ENCODE assay signal across 11 cellular contexts in genomic region chr1:59596432-59596831, GRCh38.
DNase-seq lines count a peak whose midpoint lies in the region; ATAC-seq lines count a peak whose summit lies in the region.
"Had no signal": no experiment of that assay in that cellular context is flagged by ENCODE, and none has a peak within 500 bp of the region (broad histone marks: within the 10 kb centered on the region; RNA-seq: fewer than 3 reads in every experiment).

No MANE protein-coding gene starts in this region.

- peak; percentile 79 for ATAC-seq in esophagus mucosa

- DNase-seq in AG08396 (ENCODE audit: low spot score) (peak; percentile 15), NT2/D1 (ENCODE audit: low read depth, low spot score) (peak; percentile 6), mucosa of gallbladder (ENCODE audit: low spot score) (peak; percentile 38), cerebellar nuclear complex (lab: John Stamatoyannopoulos, UW) (no peak), NCI-H1436 (lab: John Stamatoyannopoulos, UW) (no peak)
- DNase-seq in activated CD4-positive, CD25-positive, alpha-beta regulatory T cell (lab: John Stamatoyannopoulos, UW): no peak
- DNase-seq in activated CD4-positive, alpha-beta T cell treated with anti-CD3 and anti-CD28 coated beads, Interleukin-2, amount 10 ng/mL, durations not matched to agents 24 days and 14 days: no peak
- DNase-seq: activated CD4-positive, alpha-beta T cell treated with anti-CD3 and anti-CD28 coated beads, Interleukin-2, amount 50 U/mL, for 1 hour; CD4-positive, alpha-beta memory T cell; OCI-M1 had no signal

- no peaks in the 10 kb centered on the region for H3K9me3 Mint-ChIP-seq in activated CD4-positive, alpha-beta T cell treated with anti-CD3 and anti-CD28 coated beads, Interleukin-2, amount 10 ng/mL, durations not matched to agents 24 days and 14 days

- H3K9me3 ChIP-seq in NT2/D1 (ENCODE audit: insufficient read depth, low read length): no peaks in the 10 kb centered on the region

- H3K27ac Mint-ChIP-seq in activated CD4-positive, alpha-beta T cell treated with anti-CD3 and anti-CD28 coated beads, Interleukin-2, amount 10 ng/mL, durations not matched to agents 24 days and 14 days: no peak overlapping the region
- H3K27ac Mint-ChIP-seq: CD4-positive, alpha-beta memory T cell had no signal

- no peaks in the 10 kb centered on the region for H3K27me3 ChIP-seq in NT2/D1 (ENCODE audit: insufficient read depth, insufficient read length)

- intact Hi-C loops in activated CD4-positive, alpha-beta T cell treated with anti-CD3 and anti-CD28 coated beads, Interleukin-2, amount 10 ng/mL, durations not matched to agents 24 days and 14 days (cut with micrococcal nuclease): no loop called here

- H3K4me1 ChIP-seq in NT2/D1 (ENCODE audit: insufficient read depth, insufficient read length): no peaks in the 10 kb centered on the region

- no peak overlapping the region for H3K4me3 Mint-ChIP-seq in activated CD4-positive, alpha-beta T cell treated with anti-CD3 and anti-CD28 coated beads, Interleukin-2, amount 10 ng/mL, durations not matched to agents 24 days and 14 days
- H3K4me3 Mint-ChIP-seq: CD4-positive, alpha-beta memory T cell had no signal

- no peak overlapping the region for H3K9ac ChIP-seq in NT2/D1 (ENCODE audit: insufficient read length, low read depth)

- no peaks in the 10 kb centered on the region for H3K4me1 Mint-ChIP-seq in activated CD4-positive, alpha-beta T cell treated with anti-CD3 and anti-CD28 coated beads, Interleukin-2, amount 10 ng/mL, durations not matched to agents 24 days and 14 days
- H3K4me1 Mint-ChIP-seq: CD4-positive, alpha-beta memory T cell had no signal

- no peaks in the 10 kb centered on the region for H3K36me3 Mint-ChIP-seq in activated CD4-positive, alpha-beta T cell treated with anti-CD3 and anti-CD28 coated beads, Interleukin-2, amount 10 ng/mL, durations not matched to agents 24 days and 14 days (ENCODE audit: low read depth)
- H3K36me3 Mint-ChIP-seq: CD4-positive, alpha-beta memory T cell had no signal

- H3K4me3 ChIP-seq in NT2/D1 (ENCODE audit: insufficient read length, low read depth): no peak overlapping the region

- no peaks in the 10 kb centered on the region for H3K36me3 ChIP-seq in NT2/D1 (ENCODE audit: insufficient read depth, insufficient read length, low read length)

- no peaks in the 10 kb centered on the region for H3K27me3 Mint-ChIP-seq in activated CD4-positive, alpha-beta T cell treated with anti-CD3 and anti-CD28 coated beads, Interleukin-2, amount 10 ng/mL, durations not matched to agents 24 days and 14 days
- H3K27me3 Mint-ChIP-seq: CD4-positive, alpha-beta memory T cell had no signal

Comparison
In these comparisons a context has a peak if more than half of its experiments do, and no peak if none do; other contexts are left out.
1. DNase-seq: peak in AG08396 (single experiment), NT2/D1 (single experiment) and mucosa of gallbladder (single experiment); none in activated CD4-positive, CD25-positive, alpha-beta regulatory T cell (0 of 4), cerebellar nuclear complex (0 of 2), activated CD4-positive, alpha-beta T cell treated with anti-CD3 and anti-CD28 coated beads, Interleukin-2, amount 10 ng/mL, durations not matched to agents 24 days and 14 days (single experiment) and NCI-H1436 (single experiment).